17 cellular contexts compared by ENCODE assay signal in the genomic region with DNA sequence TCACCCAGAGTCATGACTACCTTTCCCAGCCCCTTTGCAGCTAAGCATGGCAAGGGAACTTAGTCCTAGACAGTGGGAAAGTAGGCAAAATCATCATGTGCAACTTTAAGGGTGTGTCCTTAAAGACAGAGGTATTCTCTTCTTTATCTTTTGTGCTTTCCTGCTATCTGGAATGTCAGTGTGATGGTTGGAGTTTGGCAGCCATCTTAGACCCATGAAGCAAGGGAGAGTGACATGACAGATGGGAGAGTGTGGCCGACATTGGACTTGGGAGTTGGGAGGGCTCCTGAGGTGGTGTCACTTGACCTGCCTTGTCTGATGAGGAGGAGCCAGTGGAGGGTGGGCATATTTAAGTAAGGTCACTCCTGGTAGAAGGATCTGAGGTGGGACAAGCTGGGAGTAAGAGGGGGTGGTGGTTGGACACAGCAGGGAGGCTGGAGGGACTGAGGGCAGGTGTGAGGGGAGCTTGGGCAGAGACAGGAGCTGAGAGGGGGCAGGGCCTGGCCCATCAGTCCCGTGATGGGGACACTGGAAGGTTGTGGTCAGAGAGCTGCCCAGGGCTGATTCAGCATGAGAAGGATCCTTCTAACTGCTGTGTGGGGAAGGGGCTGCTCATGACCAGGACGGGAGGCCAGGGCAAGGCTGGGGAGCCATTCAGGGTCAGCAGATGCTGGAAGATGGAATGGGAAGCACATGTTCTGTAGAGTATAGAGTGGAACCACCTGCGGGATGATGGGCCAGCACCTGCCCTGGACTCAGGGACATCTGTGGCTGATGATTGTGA.
"Had no signal": no experiment of that assay in that cellular context is flagged by ENCODE, and none has a peak within 500 bp of the region (broad histone marks: within the 10 kb centered on the region; RNA-seq: fewer than 3 reads in every experiment).

No MANE protein-coding gene starts in this region.

- H3K27ac ChIP-seq: colonic mucosa, psoas muscle, thoracic aorta, upper lobe of right lung had no signal

- FAIRE-seq: endometrium, frontal cortex, kidney, small intestine had no signal

- DNase-seq: activated CD4-positive, alpha-beta T cell treated with anti-CD3 and anti-CD28 coated beads, Interleukin-2, amount 50 U/mL, for 4 hours; activated gamma-delta T cell treated with Interleukin-2 at 50 U/mL for 16 hours; activated T-cell treated with anti-CD3 and anti-CD28 coated beads, Interleukin-2, amount 50 U/mL, for 72 hours; caudate nucleus; colonic mucosa; erythroblast; kidney; nephron progenitor cell; psoas muscle; right cardiac atrium; small intestine; stimulated activated CD4-positive, alpha-beta T cell treated with anti-CD3 and anti-CD28 coated beads, Interleukin-4, amount 100 ng/mL, for 1 hour; SW 1271; upper lobe of right lung had no signal

- H3K36me3 ChIP-seq: colonic mucosa, thoracic aorta, upper lobe of right lung had no signal

- H3K9me3 ChIP-seq: colonic mucosa, thoracic aorta, upper lobe of right lung had no signal

- H3K27me3 ChIP-seq: colonic mucosa had no signal

- H3K4me1 ChIP-seq: colonic mucosa, psoas muscle, upper lobe of right lung had no signal

- H3K4me3 ChIP-seq: colonic mucosa, psoas muscle, thoracic aorta, upper lobe of right lung had no signal
